In the genomic region with DNA sequence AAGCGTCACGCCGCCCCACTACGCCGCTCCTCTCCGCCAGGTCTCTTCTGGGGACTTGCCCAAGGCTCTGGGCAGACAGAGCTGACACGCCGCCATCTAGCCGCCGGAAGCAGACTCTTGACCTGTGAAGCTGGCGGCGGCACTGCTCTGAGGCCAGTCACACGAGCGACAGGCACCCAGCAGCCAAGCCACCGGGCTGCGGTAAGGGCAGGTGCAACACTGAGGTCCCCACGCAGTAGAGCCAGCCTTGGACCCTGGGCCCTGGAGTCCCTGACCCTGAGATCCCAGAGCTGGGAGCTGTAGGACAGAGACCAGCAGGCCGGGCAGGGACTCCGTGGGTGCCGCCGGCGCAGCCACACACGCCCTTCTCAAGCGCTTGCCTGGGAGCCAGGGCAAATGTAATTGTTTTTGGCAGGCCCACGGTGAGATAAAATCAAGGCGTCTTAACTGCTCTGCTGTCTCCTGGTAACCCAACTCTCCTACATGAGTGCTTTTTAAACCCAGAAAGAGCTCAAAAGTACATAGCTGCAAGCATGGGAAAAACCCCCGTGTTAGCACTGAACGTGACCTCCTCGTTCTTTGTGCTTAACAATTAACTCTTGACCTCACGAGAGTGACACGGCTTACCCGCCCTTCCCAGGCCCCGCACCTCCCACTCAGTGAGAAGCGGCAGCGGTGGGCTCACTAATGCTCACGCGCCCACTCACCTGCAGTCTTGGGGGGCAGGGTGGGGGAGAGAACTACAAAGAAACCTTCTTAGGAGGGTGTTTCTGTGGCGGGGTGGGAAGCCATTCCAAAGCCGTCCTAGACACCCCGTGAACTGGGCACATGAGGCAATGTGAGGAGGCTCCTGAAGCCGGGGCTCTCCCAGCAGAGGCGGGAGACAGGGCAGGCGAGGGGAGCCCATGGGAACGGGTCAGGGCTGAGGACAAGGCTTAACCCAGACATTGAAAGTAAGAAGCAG, we compare ENCODE assay signal across 2 cellular contexts.
A peak's percentile ranks its signal among the peaks of the same experiment; 100 is the strongest.
TF ChIP-seq lines count a peak whose summit lies in the region.

No MANE protein-coding gene starts in this region.

TF ChIP-seq in IMR-90, 13 proteins besides CTCF, POLR2A, EP300 and RAD21:
- no peak for TF ChIP-seq BHLHE40 (IDR thresholded peaks at IDR 0.05; ENCODE audit: low read depth, low read length)
- TF ChIP-seq SMC3 (IDR thresholded peaks at IDR 0.05; ENCODE audit: low read depth, low read length): no peak
- no peak for TF ChIP-seq FOS (IDR thresholded peaks at IDR 0.05; ENCODE audit: low read depth, low read length)
- no peak for TF ChIP-seq NFE2L2 (IDR thresholded peaks at IDR 0.05; ENCODE audit: low read depth, low read length)
- TF ChIP-seq, protein P1, sequence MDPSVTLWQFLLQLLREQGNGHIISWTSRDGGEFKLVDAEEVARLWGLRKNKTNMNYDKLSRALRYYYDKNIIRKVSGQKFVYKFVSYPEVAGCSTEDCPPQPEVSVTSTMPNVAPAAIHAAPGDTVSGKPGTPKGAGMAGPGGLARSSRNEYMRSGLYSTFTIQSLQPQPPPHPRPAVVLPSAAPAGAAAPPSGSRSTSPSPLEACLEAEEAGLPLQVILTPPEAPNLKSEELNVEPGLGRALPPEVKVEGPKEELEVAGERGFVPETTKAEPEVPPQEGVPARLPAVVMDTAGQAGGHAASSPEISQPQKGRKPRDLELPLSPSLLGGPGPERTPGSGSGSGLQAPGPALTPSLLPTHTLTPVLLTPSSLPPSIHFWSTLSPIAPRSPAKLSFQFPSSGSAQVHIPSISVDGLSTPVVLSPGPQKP (IDR thresholded peaks at IDR 0.05; ENCODE audit: borderline replicate concordance, low read depth, low read length): no peak
- TF ChIP-seq MXI1 (IDR thresholded peaks at IDR 0.05; ENCODE audit: borderline replicate concordance, low read depth, low read length): no peak
- no peak for TF ChIP-seq CEBPB (IDR thresholded peaks at IDR 0.05; ENCODE audit: low read depth, low read length)
- TF ChIP-seq MAFK (IDR thresholded peaks at IDR 0.05; ENCODE audit: low read depth, low read length): no peak
- no peak for TF ChIP-seq RFX5 (IDR thresholded peaks at IDR 0.05; ENCODE audit: low read depth, low read length)
- TF ChIP-seq MAZ (IDR thresholded peaks at IDR 0.05; ENCODE audit: borderline replicate concordance, low read depth, low read length): no peak
- TF ChIP-seq, protein P2, sequence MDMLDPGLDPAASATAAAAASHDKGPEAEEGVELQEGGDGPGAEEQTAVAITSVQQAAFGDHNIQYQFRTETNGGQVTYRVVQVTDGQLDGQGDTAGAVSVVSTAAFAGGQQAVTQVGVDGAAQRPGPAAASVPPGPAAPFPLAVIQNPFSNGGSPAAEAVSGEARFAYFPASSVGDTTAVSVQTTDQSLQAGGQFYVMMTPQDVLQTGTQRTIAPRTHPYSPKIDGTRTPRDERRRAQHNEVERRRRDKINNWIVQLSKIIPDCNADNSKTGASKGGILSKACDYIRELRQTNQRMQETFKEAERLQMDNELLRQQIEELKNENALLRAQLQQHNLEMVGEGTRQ (IDR thresholded peaks at IDR 0.05; ENCODE audit: low read depth, low read length): no peak
- no peak for TF ChIP-seq CHD1 (IDR thresholded peaks at IDR 0.05; ENCODE audit: low read depth, low read length)
- TF ChIP-seq RCOR1 (IDR thresholded peaks at IDR 0.05; ENCODE audit: insufficient replicate concordance, low read length): no peak

TF ChIP-seq in HepG2, 621 proteins besides CTCF, POLR2A, EP300 and RAD21 (continues in another document):
- TF ChIP-seq SKI (IDR thresholded peaks at IDR 0.05; ENCODE audit: partially characterized antibody): peak; percentile 59
- TF ChIP-seq, protein P3, sequence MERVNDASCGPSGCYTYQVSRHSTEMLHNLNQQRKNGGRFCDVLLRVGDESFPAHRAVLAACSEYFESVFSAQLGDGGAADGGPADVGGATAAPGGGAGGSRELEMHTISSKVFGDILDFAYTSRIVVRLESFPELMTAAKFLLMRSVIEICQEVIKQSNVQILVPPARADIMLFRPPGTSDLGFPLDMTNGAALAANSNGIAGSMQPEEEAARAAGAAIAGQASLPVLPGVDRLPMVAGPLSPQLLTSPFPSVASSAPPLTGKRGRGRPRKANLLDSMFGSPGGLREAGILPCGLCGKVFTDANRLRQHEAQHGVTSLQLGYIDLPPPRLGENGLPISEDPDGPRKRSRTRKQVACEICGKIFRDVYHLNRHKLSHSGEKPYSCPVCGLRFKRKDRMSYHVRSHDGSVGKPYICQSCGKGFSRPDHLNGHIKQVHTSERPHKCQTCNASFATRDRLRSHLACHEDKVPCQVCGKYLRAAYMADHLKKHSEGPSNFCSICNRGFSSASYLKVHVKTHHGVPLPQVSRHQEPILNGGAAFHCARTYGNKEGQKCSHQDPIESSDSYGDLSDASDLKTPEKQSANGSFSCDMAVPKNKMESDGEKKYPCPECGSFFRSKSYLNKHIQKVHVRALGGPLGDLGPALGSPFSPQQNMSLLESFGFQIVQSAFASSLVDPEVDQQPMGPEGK (CRISPR knock-in tag; IDR thresholded peaks at IDR 0.05): 0 out of 2 replicates have a peak, but pooled peaks have one; percentile 22
- no peak for TF ChIP-seq MAFF (IDR thresholded peaks at IDR 0.05; ENCODE audit: low read depth, low read length)
- 0 out of 2 replicates have a peak, but pooled peaks have one; percentile 43 for TF ChIP-seq NR2C2 (CRISPR knock-in tag; IDR thresholded peaks at IDR 0.05; ENCODE audit: borderline replicate concordance)
- TF ChIP-seq BHLHE40 (IDR thresholded peaks at IDR 0.05; ENCODE audit: low read length): peak; percentile 27; the same call in 1 of the 2 replicates
- no peak for TF ChIP-seq ZNF468 (CRISPR knock-in tag; IDR thresholded peaks at IDR 0.05)
- peak; percentile 69 for TF ChIP-seq HNF4A (CRISPR knock-in tag; IDR thresholded peaks at IDR 0.05)
- TF ChIP-seq, protein P4, sequence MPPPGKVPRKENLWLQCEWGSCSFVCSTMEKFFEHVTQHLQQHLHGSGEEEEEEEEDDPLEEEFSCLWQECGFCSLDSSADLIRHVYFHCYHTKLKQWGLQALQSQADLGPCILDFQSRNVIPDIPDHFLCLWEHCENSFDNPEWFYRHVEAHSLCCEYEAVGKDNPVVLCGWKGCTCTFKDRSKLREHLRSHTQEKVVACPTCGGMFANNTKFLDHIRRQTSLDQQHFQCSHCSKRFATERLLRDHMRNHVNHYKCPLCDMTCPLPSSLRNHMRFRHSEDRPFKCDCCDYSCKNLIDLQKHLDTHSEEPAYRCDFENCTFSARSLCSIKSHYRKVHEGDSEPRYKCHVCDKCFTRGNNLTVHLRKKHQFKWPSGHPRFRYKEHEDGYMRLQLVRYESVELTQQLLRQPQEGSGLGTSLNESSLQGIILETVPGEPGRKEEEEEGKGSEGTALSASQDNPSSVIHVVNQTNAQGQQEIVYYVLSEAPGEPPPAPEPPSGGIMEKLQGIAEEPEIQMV (CRISPR knock-in tag; IDR thresholded peaks at IDR 0.05; ENCODE audit: low read depth): 0 out of 2 replicates have a peak, but pooled peaks have one; percentile 30
- TF ChIP-seq ZNF12 (CRISPR knock-in tag; IDR thresholded peaks at IDR 0.05): no peak
- TF ChIP-seq, protein P5, sequence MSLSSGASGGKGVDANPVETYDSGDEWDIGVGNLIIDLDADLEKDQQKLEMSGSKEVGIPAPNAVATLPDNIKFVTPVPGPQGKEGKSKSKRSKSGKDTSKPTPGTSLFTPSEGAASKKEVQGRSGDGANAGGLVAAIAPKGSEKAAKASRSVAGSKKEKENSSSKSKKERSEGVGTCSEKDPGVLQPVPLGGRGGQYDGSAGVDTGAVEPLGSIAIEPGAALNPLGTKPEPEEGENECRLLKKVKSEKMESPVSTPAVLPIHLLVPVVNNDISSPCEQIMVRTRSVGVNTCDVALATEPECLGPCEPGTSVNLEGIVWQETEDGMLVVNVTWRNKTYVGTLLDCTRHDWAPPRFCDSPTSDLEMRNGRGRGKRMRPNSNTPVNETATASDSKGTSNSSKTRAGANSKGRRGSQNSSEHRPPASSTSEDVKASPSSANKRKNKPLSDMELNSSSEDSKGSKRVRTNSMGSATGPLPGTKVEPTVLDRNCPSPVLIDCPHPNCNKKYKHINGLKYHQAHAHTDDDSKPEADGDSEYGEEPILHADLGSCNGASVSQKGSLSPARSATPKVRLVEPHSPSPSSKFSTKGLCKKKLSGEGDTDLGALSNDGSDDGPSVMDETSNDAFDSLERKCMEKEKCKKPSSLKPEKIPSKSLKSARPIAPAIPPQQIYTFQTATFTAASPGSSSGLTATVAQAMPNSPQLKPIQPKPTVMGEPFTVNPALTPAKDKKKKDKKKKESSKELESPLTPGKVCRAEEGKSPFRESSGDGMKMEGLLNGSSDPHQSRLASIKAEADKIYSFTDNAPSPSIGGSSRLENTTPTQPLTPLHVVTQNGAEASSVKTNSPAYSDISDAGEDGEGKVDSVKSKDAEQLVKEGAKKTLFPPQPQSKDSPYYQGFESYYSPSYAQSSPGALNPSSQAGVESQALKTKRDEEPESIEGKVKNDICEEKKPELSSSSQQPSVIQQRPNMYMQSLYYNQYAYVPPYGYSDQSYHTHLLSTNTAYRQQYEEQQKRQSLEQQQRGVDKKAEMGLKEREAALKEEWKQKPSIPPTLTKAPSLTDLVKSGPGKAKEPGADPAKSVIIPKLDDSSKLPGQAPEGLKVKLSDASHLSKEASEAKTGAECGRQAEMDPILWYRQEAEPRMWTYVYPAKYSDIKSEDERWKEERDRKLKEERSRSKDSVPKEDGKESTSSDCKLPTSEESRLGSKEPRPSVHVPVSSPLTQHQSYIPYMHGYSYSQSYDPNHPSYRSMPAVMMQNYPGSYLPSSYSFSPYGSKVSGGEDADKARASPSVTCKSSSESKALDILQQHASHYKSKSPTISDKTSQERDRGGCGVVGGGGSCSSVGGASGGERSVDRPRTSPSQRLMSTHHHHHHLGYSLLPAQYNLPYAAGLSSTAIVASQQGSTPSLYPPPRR (CRISPR knock-in tag; IDR thresholded peaks at IDR 0.05; ENCODE audit: borderline replicate concordance): 0 out of 2 replicates have a peak, but pooled peaks have one; percentile 20
- 0 out of 2 replicates have a peak, but pooled peaks have one; percentile 14 for TF ChIP-seq SOX5 (CRISPR knock-in tag; IDR thresholded peaks at IDR 0.05; ENCODE audit: borderline replicate concordance)
- TF ChIP-seq ZBTB38 (CRISPR knock-in tag; IDR thresholded peaks at IDR 0.05): peak; percentile 96
- TF ChIP-seq, protein P6, sequence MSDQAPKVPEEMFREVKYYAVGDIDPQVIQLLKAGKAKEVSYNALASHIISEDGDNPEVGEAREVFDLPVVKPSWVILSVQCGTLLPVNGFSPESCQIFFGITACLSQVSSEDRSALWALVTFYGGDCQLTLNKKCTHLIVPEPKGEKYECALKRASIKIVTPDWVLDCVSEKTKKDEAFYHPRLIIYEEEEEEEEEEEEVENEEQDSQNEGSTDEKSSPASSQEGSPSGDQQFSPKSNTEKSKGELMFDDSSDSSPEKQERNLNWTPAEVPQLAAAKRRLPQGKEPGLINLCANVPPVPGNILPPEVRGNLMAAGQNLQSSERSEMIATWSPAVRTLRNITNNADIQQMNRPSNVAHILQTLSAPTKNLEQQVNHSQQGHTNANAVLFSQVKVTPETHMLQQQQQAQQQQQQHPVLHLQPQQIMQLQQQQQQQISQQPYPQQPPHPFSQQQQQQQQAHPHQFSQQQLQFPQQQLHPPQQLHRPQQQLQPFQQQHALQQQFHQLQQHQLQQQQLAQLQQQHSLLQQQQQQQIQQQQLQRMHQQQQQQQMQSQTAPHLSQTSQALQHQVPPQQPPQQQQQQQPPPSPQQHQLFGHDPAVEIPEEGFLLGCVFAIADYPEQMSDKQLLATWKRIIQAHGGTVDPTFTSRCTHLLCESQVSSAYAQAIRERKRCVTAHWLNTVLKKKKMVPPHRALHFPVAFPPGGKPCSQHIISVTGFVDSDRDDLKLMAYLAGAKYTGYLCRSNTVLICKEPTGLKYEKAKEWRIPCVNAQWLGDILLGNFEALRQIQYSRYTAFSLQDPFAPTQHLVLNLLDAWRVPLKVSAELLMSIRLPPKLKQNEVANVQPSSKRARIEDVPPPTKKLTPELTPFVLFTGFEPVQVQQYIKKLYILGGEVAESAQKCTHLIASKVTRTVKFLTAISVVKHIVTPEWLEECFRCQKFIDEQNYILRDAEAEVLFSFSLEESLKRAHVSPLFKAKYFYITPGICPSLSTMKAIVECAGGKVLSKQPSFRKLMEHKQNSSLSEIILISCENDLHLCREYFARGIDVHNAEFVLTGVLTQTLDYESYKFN (CRISPR knock-in tag; conservative IDR thresholded peaks at IDR 0.05): 0 out of 2 replicates have a peak, but pooled peaks have one; percentile 21
- TF ChIP-seq AGO2 (optimal IDR thresholded peaks at IDR 0.05; ENCODE audit: low read depth, low read length): no peak
- TF ChIP-seq, protein P7, sequence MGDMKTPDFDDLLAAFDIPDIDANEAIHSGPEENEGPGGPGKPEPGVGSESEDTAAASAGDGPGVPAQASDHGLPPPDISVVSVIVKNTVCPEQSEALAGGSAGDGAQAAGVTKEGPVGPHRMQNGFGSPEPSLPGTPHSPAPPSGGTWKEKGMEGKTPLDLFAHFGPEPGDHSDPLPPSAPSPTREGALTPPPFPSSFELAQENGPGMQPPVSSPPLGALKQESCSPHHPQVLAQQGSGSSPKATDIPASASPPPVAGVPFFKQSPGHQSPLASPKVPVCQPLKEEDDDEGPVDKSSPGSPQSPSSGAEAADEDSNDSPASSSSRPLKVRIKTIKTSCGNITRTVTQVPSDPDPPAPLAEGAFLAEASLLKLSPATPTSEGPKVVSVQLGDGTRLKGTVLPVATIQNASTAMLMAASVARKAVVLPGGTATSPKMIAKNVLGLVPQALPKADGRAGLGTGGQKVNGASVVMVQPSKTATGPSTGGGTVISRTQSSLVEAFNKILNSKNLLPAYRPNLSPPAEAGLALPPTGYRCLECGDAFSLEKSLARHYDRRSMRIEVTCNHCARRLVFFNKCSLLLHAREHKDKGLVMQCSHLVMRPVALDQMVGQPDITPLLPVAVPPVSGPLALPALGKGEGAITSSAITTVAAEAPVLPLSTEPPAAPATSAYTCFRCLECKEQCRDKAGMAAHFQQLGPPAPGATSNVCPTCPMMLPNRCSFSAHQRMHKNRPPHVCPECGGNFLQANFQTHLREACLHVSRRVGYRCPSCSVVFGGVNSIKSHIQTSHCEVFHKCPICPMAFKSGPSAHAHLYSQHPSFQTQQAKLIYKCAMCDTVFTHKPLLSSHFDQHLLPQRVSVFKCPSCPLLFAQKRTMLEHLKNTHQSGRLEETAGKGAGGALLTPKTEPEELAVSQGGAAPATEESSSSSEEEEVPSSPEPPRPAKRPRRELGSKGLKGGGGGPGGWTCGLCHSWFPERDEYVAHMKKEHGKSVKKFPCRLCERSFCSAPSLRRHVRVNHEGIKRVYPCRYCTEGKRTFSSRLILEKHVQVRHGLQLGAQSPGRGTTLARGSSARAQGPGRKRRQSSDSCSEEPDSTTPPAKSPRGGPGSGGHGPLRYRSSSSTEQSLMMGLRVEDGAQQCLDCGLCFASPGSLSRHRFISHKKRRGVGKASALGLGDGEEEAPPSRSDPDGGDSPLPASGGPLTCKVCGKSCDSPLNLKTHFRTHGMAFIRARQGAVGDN (CRISPR knock-in tag; IDR thresholded peaks at IDR 0.05): peak; percentile 69
- 0 out of 2 replicates have a peak, but pooled peaks have one; percentile 28 for TF ChIP-seq NRL (CRISPR knock-in tag; IDR thresholded peaks at IDR 0.05; ENCODE audit: borderline replicate concordance)
